ENCODE assay signal across 13 cellular contexts in the genomic region with DNA sequence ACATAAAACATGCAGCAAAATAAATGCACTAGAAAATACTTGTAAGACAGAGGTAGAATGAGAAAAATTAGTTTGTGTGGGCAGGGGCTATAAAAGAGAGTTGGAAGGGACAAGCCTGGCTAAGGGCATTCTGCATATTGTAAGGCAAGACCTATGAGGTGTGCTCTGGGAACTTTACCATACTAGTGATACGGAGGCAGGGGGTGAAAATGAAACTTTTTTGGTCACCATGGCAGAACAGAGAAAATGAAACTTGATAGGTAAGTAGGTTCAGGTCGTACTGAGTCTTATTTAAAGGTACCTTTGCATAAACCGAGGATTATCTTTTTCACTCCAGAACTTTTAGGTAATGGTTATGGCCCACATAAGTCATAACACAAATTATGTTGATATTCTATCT.
DNase-seq lines count a peak whose midpoint lies in the region; ATAC-seq lines count a peak whose summit lies in the region.
"Had no signal": no experiment of that assay in that cellular context is flagged by ENCODE, and none has a peak within 500 bp of the region (broad histone marks: within the 10 kb centered on the region; RNA-seq: fewer than 3 reads in every experiment).

No MANE protein-coding gene starts in this region.

- no peaks in the 10 kb centered on the region for H3K27me3 Mint-ChIP-seq in activated T-cell treated with anti-CD3 and anti-CD28 coated beads, Interleukin-2, amount 50 U/mL, for 24 hours

- peak overlapping the region; percentile 2 for H3K27ac Mint-ChIP-seq in activated T-cell treated with anti-CD3 and anti-CD28 coated beads, Interleukin-2, amount 50 U/mL, for 24 hours
- no peak overlapping the region for H3K27ac Mint-ChIP-seq in stimulated activated effector memory CD8-positive, alpha-beta T cell treated with anti-CD3 and anti-CD28 coated beads, Interleukin-12 subunit alpha, Interleukin-12 subunit beta, amount 100 ng/mL, for 72 hours
- H3K27ac Mint-ChIP-seq: nephron progenitor cell had no signal

- no peaks in the 10 kb centered on the region for H3K9me3 Mint-ChIP-seq in activated T-cell treated with anti-CD3 and anti-CD28 coated beads, Interleukin-2, amount 50 U/mL, for 24 hours
- no peaks in the 10 kb centered on the region for H3K9me3 Mint-ChIP-seq in stimulated activated effector memory CD8-positive, alpha-beta T cell treated with anti-CD3 and anti-CD28 coated beads, Interleukin-12 subunit alpha, Interleukin-12 subunit beta, amount 100 ng/mL, for 72 hours
- H3K9me3 Mint-ChIP-seq: nephron progenitor cell had no signal

- DNase-seq in activated T-cell treated with anti-CD3 and anti-CD28 coated beads, Interleukin-2, amount 50 U/mL, for 24 hours = no peak
- no peak for DNase-seq in activated T-cell treated with anti-CD3 and anti-CD28 coated beads, Interleukin-2, amount 50 U/mL, for 48 hours
- DNase-seq in stimulated activated effector memory CD8-positive, alpha-beta T cell treated with anti-CD3 and anti-CD28 coated beads, Interleukin-12 subunit alpha, Interleukin-12 subunit beta, amount 100 ng/mL, for 72 hours (ENCODE audit: low spot score in 2 of 2) = no peak
- DNase-seq in GOT3 (lab: John Stamatoyannopoulos, UW) (no peak), DMS79 (lab: John Stamatoyannopoulos, UW) (no peak), globus pallidus (ENCODE audit: low spot score) (no peak)
- DNase-seq: HCEC 1CT; Kasumi-1; nephron progenitor cell; stimulated activated CD4-positive, alpha-beta T cell treated with anti-CD3 and anti-CD28 coated beads, Interleukin-12 subunit alpha, Interleukin-12 subunit beta, amount 100 ng/mL, for 4 hours; stimulated activated naive CD4-positive, alpha-beta T cell had no signal

- H3K4me1 Mint-ChIP-seq in activated T-cell treated with anti-CD3 and anti-CD28 coated beads, Interleukin-2, amount 50 U/mL, for 24 hours (ENCODE audit: low read depth) = peaks cover 25% of the 10 kb centered on the region
- H3K4me1 Mint-ChIP-seq in stimulated activated effector memory CD8-positive, alpha-beta T cell treated with anti-CD3 and anti-CD28 coated beads, Interleukin-12 subunit alpha, Interleukin-12 subunit beta, amount 100 ng/mL, for 72 hours = no peaks in the 10 kb centered on the region
- H3K4me1 Mint-ChIP-seq: nephron progenitor cell had no signal

- peaks cover 87% of the 10 kb centered on the region for H3K36me3 Mint-ChIP-seq in activated T-cell treated with anti-CD3 and anti-CD28 coated beads, Interleukin-2, amount 50 U/mL, for 24 hours (ENCODE audit: low read depth)
- H3K36me3 Mint-ChIP-seq in stimulated activated effector memory CD8-positive, alpha-beta T cell treated with anti-CD3 and anti-CD28 coated beads, Interleukin-12 subunit alpha, Interleukin-12 subunit beta, amount 100 ng/mL, for 72 hours = peaks cover 81% of the 10 kb centered on the region

- ATAC-seq in GM21717 (IDR thresholded peaks at IDR 0.05; ENCODE audit: unreplicated experiment) (peak; percentile 83), HG03196 (IDR thresholded peaks at IDR 0.05; ENCODE audit: unreplicated experiment) (peak; percentile 70)
- peak; percentile 50 for ATAC-seq in stimulated activated effector memory CD8-positive, alpha-beta T cell treated with anti-CD3 and anti-CD28 coated beads, Interleukin-12 subunit alpha, Interleukin-12 subunit beta, amount 100 ng/mL, for 72 hours

- no peak overlapping the region for H3K4me3 Mint-ChIP-seq in activated T-cell treated with anti-CD3 and anti-CD28 coated beads, Interleukin-2, amount 50 U/mL, for 24 hours
- no peak overlapping the region for H3K4me3 Mint-ChIP-seq in stimulated activated effector memory CD8-positive, alpha-beta T cell treated with anti-CD3 and anti-CD28 coated beads, Interleukin-12 subunit alpha, Interleukin-12 subunit beta, amount 100 ng/mL, for 72 hours
- H3K4me3 Mint-ChIP-seq: nephron progenitor cell had no signal
